12 cellular contexts compared by ENCODE assay signal in the genomic region with DNA sequence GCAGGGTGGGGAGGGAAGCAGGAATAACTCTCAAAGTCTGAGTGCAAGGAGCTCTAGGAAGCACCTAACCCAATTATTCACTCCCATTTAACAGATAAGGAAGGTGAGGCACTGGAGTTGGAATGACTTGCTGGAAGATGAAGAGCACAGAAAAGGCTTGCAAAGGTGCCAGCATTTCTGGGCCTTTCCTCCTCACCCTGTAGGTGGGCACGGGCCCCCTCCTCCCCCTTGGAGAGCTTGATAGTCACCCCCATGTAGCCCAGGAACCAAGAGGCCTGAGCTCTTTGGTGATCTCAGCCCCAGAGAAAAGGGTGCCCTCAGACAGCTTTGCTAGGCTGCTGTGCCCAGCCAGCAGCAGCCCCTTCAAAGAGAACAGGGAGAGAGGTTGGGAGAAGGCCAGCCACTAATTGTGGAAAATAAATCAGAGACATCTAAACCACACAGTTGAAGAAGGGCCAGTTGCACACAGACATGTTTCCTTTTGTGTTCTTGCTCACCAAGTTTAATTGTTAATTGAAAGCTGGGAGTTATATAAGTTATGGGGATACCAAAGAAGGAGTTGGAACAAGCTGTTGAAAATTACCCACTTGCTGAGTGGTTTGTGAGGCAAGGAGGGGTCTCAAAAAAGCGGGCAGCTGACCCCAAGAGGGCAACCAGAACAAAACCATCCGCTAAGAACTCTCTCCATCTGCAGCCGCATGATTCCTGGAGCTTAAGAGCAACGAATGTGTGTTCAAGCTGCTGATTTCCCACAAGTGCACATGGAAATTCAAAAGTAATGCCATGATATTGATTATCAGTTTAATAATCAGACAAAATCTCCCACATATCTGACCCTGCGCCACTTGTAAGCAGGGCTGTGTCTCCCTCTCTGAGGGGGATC.
DNase-seq lines count a peak whose midpoint lies in the region; ATAC-seq, FAIRE-seq and TF ChIP-seq lines count a peak whose summit lies in the region.
"Had no signal": no experiment of that assay in that cellular context is flagged by ENCODE, and none has a peak within 500 bp of the region (broad histone marks: within the 10 kb centered on the region; RNA-seq: fewer than 3 reads in every experiment).

No MANE protein-coding gene starts in this region.

- in situ Hi-C loops in HepG2 (cut with HindIII; ENCODE audit: extremely low pct_ligation_motif_present, low pct_unique_long_range_greater_than_20kb) = no loop called here

- POLR2A ChIA-PET in HepG2 (lab: Yijun Ruan, JAX) = no interaction called here

- TF ChIP-seq POLR2A in HepG2 (IDR thresholded peaks at IDR 0.05; ENCODE audit: insufficient read depth in 1 of 2, low read depth in 2 of 2, low read length in 2 of 2) = no peak

- no peak for ATAC-seq in HepG2

- no peak for DNase-seq in caudate nucleus (lab: John Stamatoyannopoulos, UW)
- DNase-seq in HepG2 (ENCODE audit: low spot score) = no peak
- peak; percentile 70 for DNase-seq in stromal cell of bone marrow (ENCODE audit: low read depth)
- DNase-seq in HK-2 (ENCODE audit: unreplicated experiment) = no peak
- no peak for DNase-seq in activated CD4-positive, alpha-beta T cell treated with anti-CD3 and anti-CD28 coated beads, Interleukin-2, amount 50 U/mL, for 48 hours
- DNase-seq in SK-N-DZ (ENCODE audit: low spot score) = no peak
- DNase-seq: activated CD4-positive, alpha-beta memory T cell treated with anti-CD3 and anti-CD28 coated beads, Interleukin-2, amount 10 ng/mL, durations not matched to agents 7 days and 5 days; mucosa of descending colon; NCI-H1694 treated with DMSO at 0.1 percent for 48 hours; stimulated activated CD4-positive, alpha-beta T cell treated with anti-CD3 and anti-CD28 coated beads, Interleukin-12 subunit alpha, Interleukin-12 subunit beta, amount 100 ng/mL, for 4 hours; SW 1271 had no signal

- TF ChIP-seq EP300 in HepG2 (IDR thresholded peaks at IDR 0.05; ENCODE audit: low read depth in 2 of 2, low read length in 2 of 2) (no peak), HepG2 (CRISPR knock-in tag; IDR thresholded peaks at IDR 0.05; ENCODE audit: borderline replicate concordance) (no peak)

- H3K9ac ChIP-seq in KMS-11 = peak overlapping the region; percentile 31; the same call in 1 of the 2 replicates
- H3K9ac ChIP-seq in HepG2 (ENCODE audit: insufficient read depth, low read depth, low read length) = no peak overlapping the region

- TF ChIP-seq CTCF in KMS-11 (conservative IDR thresholded peaks at IDR 0.05; ENCODE audit: low read depth, low read length) = no peak
- no peak for TF ChIP-seq CTCF in HepG2 (CRISPR knock-in tag; IDR thresholded peaks at IDR 0.05)

- intact Hi-C loops in HepG2 (cut with micrococcal nuclease; ENCODE audit: unreplicated experiment) = no loop called here

- CTCF ChIA-PET in HepG2 (lab: Yijun Ruan, JAX; ENCODE audit: low intra/inter-chr PET ratio, low total read pairs) = no interaction called here

- no peak for FAIRE-seq in HepG2 (lab: Jason Lieb, UNC)

- BruUV-seq in HepG2 (replicated peaks; lab: Mats Ljungman, UMichigan) = no TSS peak

- WGBS in HepG2 (ENCODE audit: low lambda C conversion rate) = 38% methylated on average over 6 of the region's 6 CpGs

- H3K4me1 ChIP-seq in KMS-11 (ENCODE audit: low read depth, poor library complexity, severe bottlenecking) = peaks cover 62% of the 10 kb centered on the region
- peaks cover 55% of the 10 kb centered on the region for H3K4me1 ChIP-seq in HepG2 (ENCODE audit: insufficient read depth, low read length)

- no peaks in the 10 kb centered on the region for H3K9me3 ChIP-seq in HepG2 (ENCODE audit: low read length)
- H3K9me3 ChIP-seq: mucosa of descending colon had no signal

- H3K27me3 ChIP-seq in KMS-11 (ENCODE audit: insufficient read depth, low read depth) (no peaks in the 10 kb centered on the region), HepG2 (ENCODE audit: control insufficient read depth in 1 of 2, insufficient read depth in 2 of 2, low read length in 2 of 2) (peaks cover 0 to 37% of the 10 kb centered on the region in 2 experiments; a peak in 3 of 5 replicates)

- H3K4me2 ChIP-seq in KMS-11 (peak overlapping the region; percentile 63; the same call in 1 of the 2 replicates), HepG2 (ENCODE audit: low read depth, low read length) (no peak overlapping the region; the same call in 1 of the 2 replicates)

- peak overlapping the region; percentile 52 for H2AFZ ChIP-seq in KMS-11 (ENCODE audit: low read depth)
- H2AFZ ChIP-seq in HepG2 (ENCODE audit: low read length) = no peak overlapping the region

- no peaks in the 10 kb centered on the region for H3K36me3 ChIP-seq in KMS-11 (ENCODE audit: insufficient read depth)
- no peaks in the 10 kb centered on the region for H3K36me3 ChIP-seq in HepG2 (replicated peaks in 1 of 2; ENCODE audit: control insufficient read depth in 1 of 2, insufficient read depth in 2 of 2, low read length in 2 of 2)

- H3K79me2 ChIP-seq in KMS-11 (ENCODE audit: insufficient read depth, low read depth) (no peaks in the 10 kb centered on the region), HepG2 (ENCODE audit: insufficient read depth, low read length) (no peaks in the 10 kb centered on the region)

- no peak overlapping the region for H3K4me3 ChIP-seq in KMS-11 (IDR thresholded peaks at IDR 0.05; ENCODE audit: insufficient read depth, low read depth, low read length)
- H3K4me3 ChIP-seq in HepG2 (replicated peaks in 1 of 3; ENCODE audit: insufficient read depth in 1 of 3, low read depth in 2 of 3, low read length in 3 of 3) = no peak overlapping the region
- H3K4me3 ChIP-seq: mucosa of descending colon had no signal

- H4K20me1 ChIP-seq in KMS-11 (ENCODE audit: insufficient read depth) (no peaks in the 10 kb centered on the region), HepG2 (ENCODE audit: insufficient read depth, low read length) (no peaks in the 10 kb centered on the region)

- H3K27ac ChIP-seq in KMS-11 (peak overlapping the region; percentile 80), caudate nucleus (ENCODE audit: low read depth, low read length) (peak overlapping the region; percentile 14), HepG2 (ENCODE audit: extremely low read length, insufficient read depth, low read length) (no peak overlapping the region)

- TF ChIP-seq RAD21 in HepG2 (CRISPR knock-in tag; IDR thresholded peaks at IDR 0.05) = no peak

TF ChIP-seq in HepG2, 621 proteins besides CTCF, POLR2A, EP300 and RAD21:
- TF ChIP-seq CAMTA2 (CRISPR knock-in tag; IDR thresholded peaks at IDR 0.05; ENCODE audit: borderline replicate concordance) = no peak
- no peak for TF ChIP-seq DMAP1 (CRISPR knock-in tag; IDR thresholded peaks at IDR 0.05)
- peak; percentile 59 for TF ChIP-seq ZMYM3 (CRISPR knock-in tag; IDR thresholded peaks at IDR 0.05)
- TF ChIP-seq HMG20A (CRISPR knock-in tag; IDR thresholded peaks at IDR 0.05; ENCODE audit: borderline replicate concordance) = no peak
- TF ChIP-seq ZNF629 (CRISPR knock-in tag; conservative IDR thresholded peaks at IDR 0.05) = peak; percentile 85
- no peak for TF ChIP-seq ZNF20 (CRISPR knock-in tag; IDR thresholded peaks at IDR 0.05)
- TF ChIP-seq ZNF224 (CRISPR knock-in tag; IDR thresholded peaks at IDR 0.05) = no peak
TF ChIP-seq in HepG2: peak in this region for 2.
